In the genomic region with DNA sequence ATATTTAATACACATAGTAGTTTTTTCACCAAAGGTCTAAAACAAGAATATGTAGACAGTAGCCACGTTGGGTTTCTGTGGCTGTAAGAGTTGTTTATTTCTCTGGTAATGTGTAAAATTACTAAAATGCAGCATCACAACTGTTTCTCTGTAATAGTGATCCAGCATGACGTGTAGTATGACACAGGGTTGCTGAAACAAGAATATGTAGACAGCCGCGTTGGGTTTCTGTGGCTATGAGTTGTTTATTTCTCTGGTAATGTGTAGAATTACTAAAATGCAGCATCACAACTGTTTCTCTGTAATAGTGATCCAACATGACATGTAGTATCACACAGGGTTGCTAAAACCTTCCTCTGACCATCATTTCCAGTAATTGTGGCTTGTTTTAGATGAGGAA, we compare ENCODE assay signal across 22 cellular contexts.
A peak's percentile ranks its signal among the peaks of the same experiment; 100 is the strongest.
DNase-seq lines count a peak whose midpoint lies in the region; ATAC-seq and TF ChIP-seq lines count a peak whose summit lies in the region.
"Had no signal": no experiment of that assay in that cellular context is flagged by ENCODE, and none has a peak within 500 bp of the region (broad histone marks: within the 10 kb centered on the region; RNA-seq: fewer than 3 reads in every experiment).

No MANE protein-coding gene starts in this region.

- H3K27me3 ChIP-seq in dorsolateral prefrontal cortex, result no peaks in the 10 kb centered on the region
- H3K27me3 ChIP-seq: BLaER1 had no signal

- no peak for ATAC-seq in esophagus mucosa
- ATAC-seq: A549; CD8-positive, alpha-beta T cell; GM12878 had no signal

- peak; percentile 3 for DNase-seq in AG08396 (ENCODE audit: low spot score)
- DNase-seq in HCEC 1CT, result peak; percentile 79
- peak; percentile 6 for DNase-seq in RKO (ENCODE audit: low spot score)
- peak; percentile 42 for DNase-seq in fibroblast of gingiva (ENCODE audit: low read depth)
- DNase-seq in dorsolateral prefrontal cortex, result no peak
- DNase-seq in stimulated activated naive CD4-positive, alpha-beta T cell treated with Interleukin-2 at 50 U/mL for 16 hours (lab: John Stamatoyannopoulos, UW), result no peak
- DNase-seq: 8988T; ACHN; Caco-2; CD4-positive, CD25-positive, alpha-beta regulatory T cell; CD8-positive, alpha-beta T cell; DMS153; DND-41; GDM1; GM23248; H9; HFFc6 had no signal

- intact Hi-C loops in dorsolateral prefrontal cortex (cut with DNase I), result no loop called here

- no peak for TF ChIP-seq CTCF in dorsolateral prefrontal cortex (IDR thresholded peaks at IDR 0.05 in 54 of 56, conservative IDR thresholded peaks at IDR 0.05 in 2 of 56; ENCODE audit: low read depth in 1 of 56, partially characterized antibody in 56 of 56)

- H3K27ac ChIP-seq in dorsolateral prefrontal cortex, result no peak overlapping the region
- H3K27ac ChIP-seq: A549, BLaER1, C4-2B, GM23248 had no signal

- H3K4me3 ChIP-seq in dorsolateral prefrontal cortex, result no peak overlapping the region
- H3K4me3 ChIP-seq: A549, BLaER1, GM12878, GM23248 had no signal

Comparison
In these comparisons a context has a peak if more than half of its experiments do, and no peak if none do; other contexts are left out.
1. DNase-seq: peak in AG08396 (single experiment), HCEC 1CT (single experiment), RKO (single experiment) and fibroblast of gingiva (single experiment); none in dorsolateral prefrontal cortex (0 of 10) and stimulated activated naive CD4-positive, alpha-beta T cell treated with Interleukin-2 at 50 U/mL for 16 hours (single experiment).